ENCODE assay signal across 17 cellular contexts in the genomic region with DNA sequence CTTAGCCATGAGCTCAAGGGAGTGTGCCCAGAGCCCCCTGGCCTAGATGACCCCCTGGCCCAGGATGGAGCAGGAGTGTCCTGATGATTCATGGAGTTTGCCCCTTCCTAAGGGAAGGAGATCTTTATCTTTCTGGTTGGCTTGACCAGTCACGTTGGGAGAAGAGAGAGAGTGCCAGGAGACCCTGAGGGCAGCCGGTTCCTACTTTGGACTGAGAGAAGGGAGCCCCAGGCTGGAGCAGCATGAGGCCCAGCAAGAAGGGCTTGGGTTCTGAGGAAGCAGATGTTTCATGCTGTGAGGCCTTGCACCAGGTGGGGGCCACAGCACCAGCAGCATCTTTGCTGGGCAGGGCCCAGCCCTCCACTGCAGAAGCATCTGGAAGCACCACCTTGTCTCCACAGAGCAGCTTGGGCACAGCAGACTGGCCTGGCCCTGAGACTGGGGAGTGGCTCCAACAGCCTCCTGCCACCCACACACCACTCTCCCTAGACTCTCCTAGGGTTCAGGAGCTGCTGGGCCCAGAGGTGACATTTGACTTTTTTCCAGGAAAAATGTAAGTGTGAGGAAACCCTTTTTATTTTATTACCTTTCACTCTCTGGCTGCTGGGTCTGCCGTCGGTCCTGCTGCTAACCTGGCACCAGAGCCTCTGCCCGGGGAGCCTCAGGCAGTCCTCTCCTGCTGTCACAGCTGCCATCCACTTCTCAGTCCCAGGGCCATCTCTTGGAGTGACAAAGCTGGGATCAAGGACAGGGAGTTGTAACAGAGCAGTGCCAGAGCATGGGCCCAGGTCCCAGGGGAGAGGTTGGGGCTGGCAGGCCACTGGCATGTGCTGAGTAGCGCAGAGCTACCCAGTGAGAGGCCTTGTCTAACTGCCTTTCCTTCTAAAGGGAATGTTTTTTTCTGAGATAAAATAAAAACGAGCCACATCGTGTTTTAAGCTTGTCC. TPM values are rescaled to one million over a fixed set of nuclear protein-coding genes. Genes with fewer than 3 reads are reported as not detected.
DNase-seq lines count a peak whose midpoint lies in the region; ATAC-seq and TF ChIP-seq lines count a peak whose summit lies in the region.
"Had no signal": no experiment of that assay in that cellular context is flagged by ENCODE, and none has a peak within 500 bp of the region (broad histone marks: within the 10 kb centered on the region; RNA-seq: fewer than 3 reads in every experiment).

No MANE protein-coding gene starts in this region.

- no peaks in the 10 kb centered on the region for H3K27me3 Mint-ChIP-seq in activated naive CD8-positive, alpha-beta T cell treated with anti-CD3 and anti-CD28 coated beads for 36 hours
- H3K27me3 Mint-ChIP-seq in naive thymus-derived CD4-positive, alpha-beta T cell = no peaks in the 10 kb centered on the region

- TF ChIP-seq POLR2A in uterus (IDR thresholded peaks at IDR 0.05) = no peak

- H3K27ac Mint-ChIP-seq in activated naive CD8-positive, alpha-beta T cell treated with anti-CD3 and anti-CD28 coated beads for 36 hours = peak overlapping the region; percentile 67
- H3K27ac Mint-ChIP-seq in naive thymus-derived CD4-positive, alpha-beta T cell = peak overlapping the region in 5 of 9 donors; percentile 14 to 72 (median 25)
- H3K27ac Mint-ChIP-seq: immature natural killer cell had no signal

- intact Hi-C loops in naive thymus-derived CD4-positive, alpha-beta T cell (cut with micrococcal nuclease) = loop anchor here in 1 of 2 donors (2.0 kb wide), 1 partner anchor 15 kb away; a partner anchor contains a TSS
- intact Hi-C loops in uterus (cut with DNase I; ENCODE audit: low total_unique reads) = no loop called here

- H3K27me3 ChIP-seq in BLaER1 treated with 17β-estradiol and CSF1 and Interleukin-3, amounts not matched to agents 10 nM and 100 nM = no peaks in the 10 kb centered on the region
- H3K27me3 ChIP-seq in naive thymus-derived CD4-positive, alpha-beta T cell (ENCODE audit: control insufficient read depth in 2 of 2, insufficient read depth in 2 of 2, low read length in 2 of 2) = no peaks in the 10 kb centered on the region
- no peaks in the 10 kb centered on the region for H3K27me3 ChIP-seq in uterus

- H3K36me3 ChIP-seq in BLaER1 treated with 17β-estradiol and CSF1 and Interleukin-3, amounts not matched to agents 10 nM and 100 nM = no peaks in the 10 kb centered on the region
- H3K36me3 ChIP-seq in naive thymus-derived CD4-positive, alpha-beta T cell (ENCODE audit: control insufficient read depth in 2 of 3, insufficient read depth in 3 of 3, low read length in 3 of 3) = peaks cover 8 to 80% (median 11%) of the 10 kb centered on the region in 3 experiments
- no peaks in the 10 kb centered on the region for H3K36me3 ChIP-seq in uterus

- peaks cover 43% of the 10 kb centered on the region for H3K36me3 Mint-ChIP-seq in activated naive CD8-positive, alpha-beta T cell treated with anti-CD3 and anti-CD28 coated beads for 36 hours
- H3K36me3 Mint-ChIP-seq in naive thymus-derived CD4-positive, alpha-beta T cell = peaks cover 0 to 34% (median 17%) of the 10 kb centered on the region in 5 donors

- H4K20me1 ChIP-seq in BLaER1 treated with 17β-estradiol and CSF1 and Interleukin-3, amounts not matched to agents 10 nM and 100 nM = no peaks in the 10 kb centered on the region

- peaks cover 78% of the 10 kb centered on the region for H3K4me1 Mint-ChIP-seq in activated naive CD8-positive, alpha-beta T cell treated with anti-CD3 and anti-CD28 coated beads for 36 hours
- H3K4me1 Mint-ChIP-seq in naive thymus-derived CD4-positive, alpha-beta T cell = peaks cover 31 to 78% (median 57%) of the 10 kb centered on the region in 7 donors

- H3K9ac ChIP-seq in BLaER1 treated with 17β-estradiol and CSF1 and Interleukin-3, amounts not matched to agents 10 nM and 100 nM = peak overlapping the region; percentile 21 to 62 (median 50); a peak in 19 of 22 replicates

- CTCF ChIA-PET in naive thymus-derived CD4-positive, alpha-beta T cell (lab: Charles Lee) = no interaction called here

- peaks cover 94 to 100% (median 96%) of the 10 kb centered on the region in 10 experiments for H3K4me1 ChIP-seq in BLaER1 treated with 17β-estradiol and CSF1 and Interleukin-3, amounts not matched to agents 10 nM and 100 nM
- peaks cover 13 to 16% of the 10 kb centered on the region in 2 donors for H3K4me1 ChIP-seq in naive thymus-derived CD4-positive, alpha-beta T cell (ENCODE audit: control insufficient read depth in 2 of 2, insufficient read depth in 2 of 2, low read length in 2 of 2)
- H3K4me1 ChIP-seq in uterus = no peaks in the 10 kb centered on the region

- peak overlapping the region; percentile 67 to 99 (median 81) for H3K4me2 ChIP-seq in BLaER1 treated with 17β-estradiol and CSF1 and Interleukin-3, amounts not matched to agents 10 nM and 100 nM

- no peak for TF ChIP-seq CTCF in uterus (IDR thresholded peaks at IDR 0.05)

- H3K4me3 ChIP-seq in BLaER1 treated with 17β-estradiol and CSF1 and Interleukin-3, amounts not matched to agents 10 nM and 100 nM = 0 out of 20 replicates have a peak overlapping the region, but pooled peaks of 2 of the 10 experiments have one; percentile 17 to 21
- no peak overlapping the region for H3K4me3 ChIP-seq in naive thymus-derived CD4-positive, alpha-beta T cell (ENCODE audit: low read length)
- no peak overlapping the region for H3K4me3 ChIP-seq in uterus
- H3K4me3 ChIP-seq: mucosa of descending colon had no signal

- DNase-seq in DMS 273 treated with DMSO at 0.1 percent for 48 hours (lab: John Stamatoyannopoulos, UW) = peak; percentile 20
- no peak for DNase-seq in activated naive CD8-positive, alpha-beta T cell treated with anti-CD3 and anti-CD28 coated beads for 36 hours
- DNase-seq in naive thymus-derived CD4-positive, alpha-beta T cell = no peak
- DNase-seq in uterus = no peak
- DNase-seq: anterior cingulate cortex; COR-L47; immature natural killer cell; NCI-H1417 treated with DMSO at 0.1 percent for 48 hours; NCI-H774; SHP77 treated with DMSO at 0.1 percent for 48 hours; stimulated activated CD4-positive, alpha-beta T cell treated with anti-CD3 and anti-CD28 coated beads, Interleukin-4, amount 100 ng/mL, for 1 hour; stimulated activated naive CD4-positive, alpha-beta T cell had no signal

- no peak overlapping the region for H3K4me3 Mint-ChIP-seq in activated naive CD8-positive, alpha-beta T cell treated with anti-CD3 and anti-CD28 coated beads for 36 hours
- peak overlapping the region in 1 of 10 donors; percentile 11 for H3K4me3 Mint-ChIP-seq in naive thymus-derived CD4-positive, alpha-beta T cell
- H3K4me3 Mint-ChIP-seq: immature natural killer cell had no signal

- no peak for ATAC-seq in naive thymus-derived CD4-positive, alpha-beta T cell
- ATAC-seq in HG03139 (IDR thresholded peaks at IDR 0.05; ENCODE audit: unreplicated experiment) (no peak), HG02571 (IDR thresholded peaks at IDR 0.05; ENCODE audit: unreplicated experiment) (no peak)
- ATAC-seq: mucosa of descending colon had no signal

- no peaks in the 10 kb centered on the region for H3K9me3 Mint-ChIP-seq in activated naive CD8-positive, alpha-beta T cell treated with anti-CD3 and anti-CD28 coated beads for 36 hours
- H3K9me3 Mint-ChIP-seq in naive thymus-derived CD4-positive, alpha-beta T cell = no peaks in the 10 kb centered on the region
- H3K9me3 Mint-ChIP-seq: immature natural killer cell had no signal

- H3K9me3 ChIP-seq in BLaER1 treated with 17β-estradiol and CSF1 and Interleukin-3, amounts not matched to agents 10 nM and 100 nM (replicated peaks in 1 of 11) = no peaks in the 10 kb centered on the region
- H3K9me3 ChIP-seq in naive thymus-derived CD4-positive, alpha-beta T cell (ENCODE audit: control insufficient read depth in 2 of 3, low read length in 3 of 3) = no peaks in the 10 kb centered on the region
- no peaks in the 10 kb centered on the region for H3K9me3 ChIP-seq in uterus
- H3K9me3 ChIP-seq: mucosa of descending colon had no signal

- POLR2A ChIA-PET in naive thymus-derived CD4-positive, alpha-beta T cell (lab: Charles Lee) = interaction anchor here (0.6 kb wide), 1 partner anchor 36 kb away, joined by 3 read pairs; no protein-coding TSS in a partner anchor

- H3K27ac ChIP-seq in BLaER1 treated with 17β-estradiol and CSF1 and Interleukin-3, amounts not matched to agents 10 nM and 100 nM = peak overlapping the region in 10 of 11 experiments; percentile 11 to 76 (median 55); a peak in 16 of 22 replicates
- H3K27ac ChIP-seq in naive thymus-derived CD4-positive, alpha-beta T cell (ENCODE audit: low read depth, low read length) = no peak overlapping the region
- H3K27ac ChIP-seq in uterus = no peak overlapping the region

RNA-seq across cellular contexts. Expression of a gene that starts 14.3 kb away (rescaled TPM):
- 10 to 100 TPM; 45.1 to 45.2 TPM for total RNA-seq in activated naive CD8-positive, alpha-beta T cell treated with anti-CD3 and anti-CD28 coated beads for 36 hours
- 10 to 100 TPM; 22.5 to 43.7 (median 33.4) TPM for total RNA-seq in naive thymus-derived CD4-positive, alpha-beta T cell
- polyA plus RNA-seq in naive thymus-derived CD4-positive, alpha-beta T cell = 100 to 1,000 TPM in 1 of 2 donors, 10 to 100 TPM in 1; 79.5 to 127 TPM
- total RNA-seq in uterus = 1 to 10 TPM in 3 of 4 donors, not detected in 1; 3.3 to 9.9 (median 8.9) TPM

RNA-seq across cellular contexts. Expression of a gene that starts 53.5 kb away (rescaled TPM):
- under 1 TPM in 1 of 2 experiments, not detected in 1; 0.08 TPM for total RNA-seq in activated naive CD8-positive, alpha-beta T cell treated with anti-CD3 and anti-CD28 coated beads for 36 hours
- total RNA-seq in naive thymus-derived CD4-positive, alpha-beta T cell = 1 to 10 TPM in 4 of 5 experiments, under 1 TPM in 1; 0.70 to 3.4 (median 2.1) TPM
- polyA plus RNA-seq in naive thymus-derived CD4-positive, alpha-beta T cell = under 1 TPM; 0.14 to 0.15 TPM
- 1 to 10 TPM in 1 of 4 donors, under 1 TPM in 1, not detected in 2; 0.83 to 2.7 TPM for total RNA-seq in uterus
- total RNA-seq: renal cortical epithelial cell had no signal
- polyA plus RNA-seq: immature natural killer cell had no signal

Comparison
In these comparisons a context has a peak if more than half of its experiments do, and no peak if none do; other contexts are left out.
1. H3K27ac ChIP-seq: peak in BLaER1 treated with 17β-estradiol and CSF1 and Interleukin-3, amounts not matched to agents 10 nM and 100 nM (10 of 11); none in naive thymus-derived CD4-positive, alpha-beta T cell (single experiment) and uterus (0 of 2).